Comparison of ENCODE assay signal across 11 cellular contexts in the genomic region with DNA sequence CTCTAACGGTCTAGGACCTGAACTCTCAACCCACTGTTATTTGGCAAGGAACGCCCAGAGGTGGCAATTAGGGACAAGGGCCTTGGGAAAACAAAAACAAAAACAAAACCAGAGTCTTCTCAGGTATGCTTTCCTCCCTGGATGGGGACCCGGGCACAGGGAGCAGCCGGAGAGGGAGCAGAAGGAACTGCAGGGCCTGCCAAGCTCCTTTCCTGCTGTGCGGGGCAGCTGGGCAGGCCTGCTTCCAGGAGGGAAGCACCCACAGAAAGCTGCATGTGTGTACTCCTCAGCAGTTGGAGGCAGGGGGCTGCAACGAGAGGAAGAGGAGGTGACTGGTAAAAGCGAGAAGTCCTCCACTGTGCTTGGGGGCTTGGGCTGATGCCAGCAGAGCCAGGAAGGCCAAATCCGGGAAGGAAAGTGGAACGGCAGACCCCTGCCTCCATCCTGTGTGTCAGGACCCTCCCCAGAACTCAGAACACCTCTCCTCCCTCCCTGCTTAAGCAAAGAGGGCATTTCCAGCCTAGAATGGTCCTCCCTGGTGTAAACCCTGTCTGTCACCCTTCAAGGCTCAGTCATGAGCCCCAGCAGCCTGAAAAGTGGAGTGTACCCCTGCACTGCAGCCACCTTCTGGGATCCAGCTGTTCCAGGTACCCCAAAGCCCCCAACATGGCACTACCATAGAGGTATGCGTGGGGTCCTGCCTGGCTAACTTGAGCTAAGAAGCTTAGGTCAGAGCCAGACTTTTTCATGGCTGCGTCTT. TPM values are rescaled to one million over a fixed set of nuclear protein-coding genes. Genes with fewer than 3 reads are reported as not detected.
DNase-seq lines count a peak whose midpoint lies in the region; ATAC-seq and TF ChIP-seq lines count a peak whose summit lies in the region.
"Had no signal": no experiment of that assay in that cellular context is flagged by ENCODE, and none has a peak within 500 bp of the region (broad histone marks: within the 10 kb centered on the region; RNA-seq: fewer than 3 reads in every experiment).

No MANE protein-coding gene starts in this region.

- H3K4me1 ChIP-seq in esophagus squamous epithelium, result peaks cover 4 to 51% (median 12%) of the 10 kb centered on the region in 3 donors

- no peaks in the 10 kb centered on the region for H3K9me3 ChIP-seq in esophagus squamous epithelium
- H3K9me3 ChIP-seq: MG63 had no signal

- no peak for DNase-seq in activated T-cell treated with anti-CD3 and anti-CD28 coated beads, Interleukin-2, amount 50 U/mL, for 4 hours
- DNase-seq in activated T-cell treated with anti-CD3 and anti-CD28 coated beads for 4 hours (no peak), esophagus squamous epithelium (lab: John Stamatoyannopoulos, UW) (no peak), NOMO-1 treated with DMSO at 0.1 percent for 48 hours (lab: John Stamatoyannopoulos, UW; ENCODE audit: unreplicated experiment) (no peak), glomerular visceral epithelial cell (ENCODE audit: extremely low spot score) (no peak)
- DNase-seq in activated CD4-positive, alpha-beta memory T cell treated with anti-CD3 and anti-CD28 coated beads for 36 hours, result no peak
- no peak for DNase-seq in stimulated activated CD4-positive, alpha-beta T cell treated with anti-CD3 and anti-CD28 coated beads, Interleukin-4, amount 100 ng/mL, for 4 hours
- DNase-seq: MG63, NCI-H526 treated with DMSO at 0.1 percent for 48 hours had no signal

- intact Hi-C loops in activated CD4-positive, alpha-beta memory T cell treated with anti-CD3 and anti-CD28 coated beads for 36 hours (cut with micrococcal nuclease), result no loop called here
- intact Hi-C loops in esophagus squamous epithelium (cut with DNase I), result no loop called here

- H3K4me3 Mint-ChIP-seq in activated T-cell treated with anti-CD3 and anti-CD28 coated beads, Interleukin-2, amount 50 U/mL, for 4 hours, result peak overlapping the region; percentile 0
- H3K4me3 Mint-ChIP-seq in activated CD4-positive, alpha-beta memory T cell treated with anti-CD3 and anti-CD28 coated beads for 36 hours, result peak overlapping the region; percentile 48

- CTCF ChIA-PET in activated CD4-positive, alpha-beta memory T cell treated with anti-CD3 and anti-CD28 coated beads for 36 hours (lab: Charles Lee), result interaction anchor here (0.8 to 2.9 kb wide), 5 partner anchors 9 to 76 kb away, joined by 3 to 28 read pairs (median 3); no protein-coding TSS in a partner anchor

- peak overlapping the region; percentile 92 for H3K27ac Mint-ChIP-seq in activated CD4-positive, alpha-beta memory T cell treated with anti-CD3 and anti-CD28 coated beads for 36 hours

- H3K9me3 Mint-ChIP-seq in activated T-cell treated with anti-CD3 and anti-CD28 coated beads, Interleukin-2, amount 50 U/mL, for 4 hours, result no peaks in the 10 kb centered on the region
- H3K9me3 Mint-ChIP-seq in activated CD4-positive, alpha-beta memory T cell treated with anti-CD3 and anti-CD28 coated beads for 36 hours, result no peaks in the 10 kb centered on the region

- H3K27me3 ChIP-seq in esophagus squamous epithelium, result no peaks in the 10 kb centered on the region
- H3K27me3 ChIP-seq: brain microvascular endothelial cell, MG63 had no signal

- no peak for ATAC-seq in activated T-cell treated with anti-CD3 and anti-CD28 coated beads, Interleukin-2, amount 50 U/mL, for 4 hours

- H3K27ac ChIP-seq in esophagus squamous epithelium (peak overlapping the region in 3 of 4 donors; percentile 34 to 55 (median 52)), temporal lobe (ENCODE audit: low read depth, low read length) (peak overlapping the region; percentile 58)
- H3K27ac ChIP-seq: brain microvascular endothelial cell had no signal

- TF ChIP-seq CTCF in esophagus squamous epithelium (IDR thresholded peaks at IDR 0.05), result no peak

- H3K4me3 ChIP-seq in esophagus squamous epithelium, result no peak overlapping the region
- H3K4me3 ChIP-seq: MG63 had no signal

- peaks cover 48% of the 10 kb centered on the region for H3K4me1 Mint-ChIP-seq in activated T-cell treated with anti-CD3 and anti-CD28 coated beads, Interleukin-2, amount 50 U/mL, for 4 hours (ENCODE audit: low read depth)
- peaks cover 39% of the 10 kb centered on the region for H3K4me1 Mint-ChIP-seq in activated CD4-positive, alpha-beta memory T cell treated with anti-CD3 and anti-CD28 coated beads for 36 hours (ENCODE audit: low read depth)

- H3K36me3 ChIP-seq in esophagus squamous epithelium, result peaks cover 0 to 25% (median 6%) of the 10 kb centered on the region in 3 donors
- H3K36me3 ChIP-seq: brain microvascular endothelial cell, MG63 had no signal

- 68 to 86% methylated on average over 7 to 9 of the region's 11 CpGs for WGBS in esophagus squamous epithelium, 2 donors

- H3K36me3 Mint-ChIP-seq in activated T-cell treated with anti-CD3 and anti-CD28 coated beads, Interleukin-2, amount 50 U/mL, for 4 hours (ENCODE audit: insufficient read depth), result peaks cover 11% of the 10 kb centered on the region
- peaks cover 24% of the 10 kb centered on the region for H3K36me3 Mint-ChIP-seq in activated CD4-positive, alpha-beta memory T cell treated with anti-CD3 and anti-CD28 coated beads for 36 hours

- H3K27me3 Mint-ChIP-seq in activated T-cell treated with anti-CD3 and anti-CD28 coated beads, Interleukin-2, amount 50 U/mL, for 4 hours (ENCODE audit: low read depth), result no peaks in the 10 kb centered on the region
- H3K27me3 Mint-ChIP-seq in activated CD4-positive, alpha-beta memory T cell treated with anti-CD3 and anti-CD28 coated beads for 36 hours, result no peaks in the 10 kb centered on the region

- POLR2A ChIA-PET in activated CD4-positive, alpha-beta memory T cell treated with anti-CD3 and anti-CD28 coated beads for 36 hours (lab: Charles Lee), result interaction anchor here (0.9 to 1.8 kb wide), 5 partner anchors 9 to 16 kb away, joined by 3 to 8 read pairs (median 3); no protein-coding TSS in a partner anchor

- TF ChIP-seq POLR2A in esophagus squamous epithelium (IDR thresholded peaks at IDR 0.05), result no peak

RNA-seq across cellular contexts. Expression of a gene that starts 56.3 kb away (rescaled TPM):
- 100 to 1,000 TPM in 2 of 3 donors, 10 to 100 TPM in 1; 89.2 to 106 (median 103) TPM for total RNA-seq in activated T-cell treated with anti-CD3 and anti-CD28 coated beads, Interleukin-2, amount 50 U/mL, for 4 hours
- 10 to 100 TPM; 52.0 to 52.5 TPM for total RNA-seq in activated CD4-positive, alpha-beta memory T cell treated with anti-CD3 and anti-CD28 coated beads for 36 hours
- total RNA-seq in esophagus squamous epithelium (10 to 100 TPM in 1 of 4 donors, 1 to 10 TPM in 3; 4.1 to 13.6 (median 8.2) TPM), temporal lobe (39.8 TPM)
